ENCODE assay signal across 16 cellular contexts in the genomic region with DNA sequence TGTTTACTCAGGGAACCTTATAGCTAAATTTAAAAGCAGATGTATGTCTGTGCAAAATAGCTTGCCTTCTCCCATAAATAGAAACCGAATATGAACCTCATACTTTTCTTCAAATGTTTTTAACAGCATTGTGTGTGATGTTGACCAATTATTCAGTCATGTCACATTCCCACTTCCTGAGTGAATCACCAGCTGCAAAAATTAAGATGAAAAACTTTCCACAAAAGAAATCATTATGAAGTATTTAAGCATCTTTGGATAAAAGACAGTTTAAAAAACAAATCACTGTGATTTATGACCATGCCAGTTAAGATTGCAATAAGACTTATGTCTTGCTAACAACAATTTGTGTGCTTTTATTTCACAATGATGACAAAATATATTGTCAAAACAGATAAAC.
DNase-seq lines count a peak whose midpoint lies in the region; ATAC-seq and TF ChIP-seq lines count a peak whose summit lies in the region.
"Had no signal": no experiment of that assay in that cellular context is flagged by ENCODE, and none has a peak within 500 bp of the region (broad histone marks: within the 10 kb centered on the region; RNA-seq: fewer than 3 reads in every experiment).

No MANE protein-coding gene starts in this region.

- intact Hi-C loops in tibial artery (cut with DNase I; ENCODE audit: low total_unique reads): no loop called here

- H3K27ac ChIP-seq in tibial artery: no peak overlapping the region
- H3K27ac ChIP-seq: left ventricle myocardium inferior, VCaP had no signal

- in situ Hi-C loops in ACHN (cut with HindIII; ENCODE audit: low pct_ligation_motif_present, low pct_unique_long_range_greater_than_20kb, low sequenced_read_pairs): no loop called here

- H3K27me3 ChIP-seq in tibial artery: no peaks in the 10 kb centered on the region

- H3K36me3 ChIP-seq in tibial artery: no peaks in the 10 kb centered on the region
- H3K36me3 ChIP-seq: left ventricle myocardium inferior had no signal

- DNase-seq in EL (peak; percentile 66), NCI-H226 (peak; percentile 50), epidermal melanocyte (ENCODE audit: insufficient read length, low spot score) (peak; percentile 25), renal cortical epithelial cell (ENCODE audit: low read depth) (peak; percentile 22), DMS53 treated with DMSO at 0.1 percent for 48 hours (lab: John Stamatoyannopoulos, UW; ENCODE audit: unreplicated experiment) (no peak), ACHN (no peak), tibial artery (no peak)
- DNase-seq: C1 segment of cervical spinal cord; DMS153; left ventricle myocardium inferior; naive thymus-derived CD4-positive, alpha-beta T cell; NCI-H2107; NCI-H748 treated with DMSO at 0.1 percent for 48 hours; retina had no signal

- ATAC-seq in HG02571 (IDR thresholded peaks at IDR 0.05; ENCODE audit: unreplicated experiment): no peak
- ATAC-seq: naive thymus-derived CD4-positive, alpha-beta T cell had no signal

- peaks cover 0 to 8% (median 0%) of the 10 kb centered on the region in 4 donors for H3K4me1 ChIP-seq in tibial artery
- H3K4me1 ChIP-seq: left ventricle myocardium inferior had no signal

- H3K4me3 ChIP-seq in tibial artery: no peak overlapping the region
- H3K4me3 ChIP-seq: left ventricle myocardium inferior had no signal

- TF ChIP-seq CTCF in tibial artery (IDR thresholded peaks at IDR 0.05): no peak

- H3K9me3 ChIP-seq in tibial artery: no peaks in the 10 kb centered on the region

Comparison
In these comparisons a context has a peak if more than half of its experiments do, and no peak if none do; other contexts are left out.
1. DNase-seq: peak in EL (single experiment), NCI-H226 (single experiment), epidermal melanocyte (single experiment) and renal cortical epithelial cell (single experiment); none in DMS53 treated with DMSO at 0.1 percent for 48 hours (single experiment), ACHN (single experiment) and tibial artery (0 of 2).